In genomic region chr4:147735413-147736301, GRCh38 we compare ENCODE assay signal across 9 cellular contexts.
DNase-seq lines count a peak whose midpoint lies in the region; ATAC-seq and TF ChIP-seq lines count a peak whose summit lies in the region.
"Had no signal": no experiment of that assay in that cellular context is flagged by ENCODE, and none has a peak within 500 bp of the region (broad histone marks: within the 10 kb centered on the region; RNA-seq: fewer than 3 reads in every experiment).

No MANE protein-coding gene starts in this region.

- no peaks in the 10 kb centered on the region for H3F3A ChIP-seq in Loucy (ENCODE audit: low read depth)

- peak overlapping the region; percentile 87 for H3K4me2 ChIP-seq in Loucy (ENCODE audit: low read depth, low read length, poor library complexity, severe bottlenecking)

- peak; percentile 29 for ATAC-seq in GM19395 (IDR thresholded peaks at IDR 0.05; ENCODE audit: unreplicated experiment)
- no peak for ATAC-seq in activated CD4-positive, CD25-positive, alpha-beta regulatory T cell treated with anti-CD3 and anti-CD28 coated beads, Interleukin-2, amount 50 U/mL, for 24 hours
- ATAC-seq in effector memory CD8-positive, alpha-beta T cell (replicated peaks): no peak

- H3K4me1 ChIP-seq in Loucy (ENCODE audit: insufficient read depth, low read length, poor library complexity, severe bottlenecking): peaks cover 62% of the 10 kb centered on the region

- H3K27me3 Mint-ChIP-seq in effector memory CD8-positive, alpha-beta T cell: no peaks in the 10 kb centered on the region

- H4K20me1 ChIP-seq in Loucy (ENCODE audit: insufficient read depth, low read length, poor library complexity, severe bottlenecking): peaks cover 26% of the 10 kb centered on the region

- no peaks in the 10 kb centered on the region for H3K9me3 ChIP-seq in Loucy (ENCODE audit: insufficient read depth, low read depth, low read length)

- H3K4me3 Mint-ChIP-seq in effector memory CD8-positive, alpha-beta T cell: no peak overlapping the region

- H3K79me2 ChIP-seq in Loucy (ENCODE audit: insufficient read depth, low read length): peaks cover 81% of the 10 kb centered on the region

- DNase-seq in CD1c-positive myeloid dendritic cell (ENCODE audit: extremely low spot score) (peak; percentile 1), foreskin fibroblast (no peak), COR-L47 (lab: John Stamatoyannopoulos, UW) (no peak), HK-2 (ENCODE audit: unreplicated experiment) (no peak)
- no peak for DNase-seq in effector memory CD8-positive, alpha-beta T cell
- DNase-seq: NCI-H526 had no signal

- peaks cover 36 to 40% of the 10 kb centered on the region in 2 donors for H3K4me1 Mint-ChIP-seq in effector memory CD8-positive, alpha-beta T cell (ENCODE audit: low read depth in 2 of 2)

- no peak overlapping the region for H2AFZ ChIP-seq in Loucy (ENCODE audit: low read length)

- H3K9me3 Mint-ChIP-seq in effector memory CD8-positive, alpha-beta T cell: no peaks in the 10 kb centered on the region

- peaks cover 15% of the 10 kb centered on the region for H3K27me3 ChIP-seq in Loucy (ENCODE audit: insufficient read depth, low read length, poor library complexity, severe bottlenecking)

- TF ChIP-seq CTCF in Loucy (conservative IDR thresholded peaks at IDR 0.05; ENCODE audit: low read length): no peak
- no peak for TF ChIP-seq CTCF in foreskin fibroblast (IDR thresholded peaks at IDR 0.05; ENCODE audit: low read depth, low read length)

- peak overlapping the region; percentile 47 for H3K9ac ChIP-seq in Loucy (ENCODE audit: low read depth, low read length, poor library complexity, severe bottlenecking)

- H3K9me2 ChIP-seq in Loucy (replicated peaks; ENCODE audit: low read depth, low read length): no peaks in the 10 kb centered on the region

- peaks cover 9% of the 10 kb centered on the region for H3K36me3 Mint-ChIP-seq in effector memory CD8-positive, alpha-beta T cell (ENCODE audit: insufficient read depth)

- H3K4me3 ChIP-seq in Loucy (ENCODE audit: low read length, poor library complexity, severe bottlenecking) (peak overlapping the region; percentile 87), foreskin fibroblast (ENCODE audit: low read depth in 1 of 2, low read length in 2 of 2) (peak overlapping the region; percentile 13 to 94)

- no peaks in the 10 kb centered on the region for H3K36me3 ChIP-seq in Loucy (ENCODE audit: insufficient read depth, low read length)

- H3K27ac Mint-ChIP-seq in effector memory CD8-positive, alpha-beta T cell: no peak overlapping the region
